ENCODE assay signal across 12 cellular contexts in genomic region chr5:134133995-134134541, GRCh38. TPM values are rescaled to one million over a fixed set of nuclear protein-coding genes. Genes with fewer than 3 reads are reported as not detected.
DNase-seq lines count a peak whose midpoint lies in the region; FAIRE-seq lines count a peak whose summit lies in the region.
"Had no signal": no experiment of that assay in that cellular context is flagged by ENCODE, and none has a peak within 500 bp of the region (broad histone marks: within the 10 kb centered on the region; RNA-seq: fewer than 3 reads in every experiment).

No MANE protein-coding gene starts in this region.

- peaks cover 0 to 2% of the 10 kb centered on the region in 2 donors for H3K4me1 ChIP-seq in small intestine (ENCODE audit: control insufficient read depth in 2 of 2, insufficient read depth in 1 of 2, low read depth in 1 of 2, low read length in 1 of 2)

- H3K27ac Mint-ChIP-seq in activated naive CD8-positive, alpha-beta T cell treated with anti-CD3 and anti-CD28 coated beads for 36 hours, result peak overlapping the region; percentile 31

- peaks cover 92% of the 10 kb centered on the region for H3K4me1 Mint-ChIP-seq in activated naive CD8-positive, alpha-beta T cell treated with anti-CD3 and anti-CD28 coated beads for 36 hours

- no peak overlapping the region for H3K4me3 ChIP-seq in small intestine (ENCODE audit: low read depth in 1 of 2, low read length in 2 of 2)

- peak; percentile 1 for DNase-seq in stimulated activated CD4-positive, alpha-beta T cell treated with anti-CD3 and anti-CD28 coated beads, Interleukin-4, amount 100 ng/mL, for 1 hour
- no peak for DNase-seq in stimulated activated CD4-positive, alpha-beta T cell treated with anti-CD3 and anti-CD28 coated beads, Interleukin-2, amount 100 ng/mL, for 48 hours
- no peak for DNase-seq in activated naive CD8-positive, alpha-beta T cell treated with anti-CD3 and anti-CD28 coated beads for 36 hours
- DNase-seq in midbrain (lab: John Stamatoyannopoulos, UW) (peak; percentile 11), GM19240 (ENCODE audit: insufficient read length, low spot score) (no peak), cortex of kidney (lab: John Stamatoyannopoulos, UW) (no peak), ACHN (no peak), small intestine (no peak)
- DNase-seq: brain microvascular endothelial cell, Kasumi-1, mesenchymal stem cell, NCI-H1930 had no signal

- no peaks in the 10 kb centered on the region for H3K9me3 ChIP-seq in small intestine (ENCODE audit: control insufficient read depth, low read depth)

- H3K36me3 ChIP-seq in small intestine (ENCODE audit: control insufficient read depth in 2 of 2, insufficient read depth in 2 of 2, low read length in 2 of 2), result peaks cover 6 to 11% of the 10 kb centered on the region in 2 donors

- H3K4me3 Mint-ChIP-seq in activated naive CD8-positive, alpha-beta T cell treated with anti-CD3 and anti-CD28 coated beads for 36 hours, result no peak overlapping the region

- no peak for FAIRE-seq in small intestine (lab: Jason Lieb, UNC)

- no peaks in the 10 kb centered on the region for H3K9me3 Mint-ChIP-seq in activated naive CD8-positive, alpha-beta T cell treated with anti-CD3 and anti-CD28 coated beads for 36 hours

- H3K27me3 Mint-ChIP-seq in activated naive CD8-positive, alpha-beta T cell treated with anti-CD3 and anti-CD28 coated beads for 36 hours, result no peaks in the 10 kb centered on the region

- H3K36me3 Mint-ChIP-seq in activated naive CD8-positive, alpha-beta T cell treated with anti-CD3 and anti-CD28 coated beads for 36 hours, result peaks cover 44% of the 10 kb centered on the region

- no peak overlapping the region for H3K27ac ChIP-seq in small intestine (ENCODE audit: low read depth in 1 of 2, low read length in 1 of 2)
- H3K27ac ChIP-seq: brain microvascular endothelial cell had no signal

- in situ Hi-C loops in ACHN (cut with HindIII; ENCODE audit: low pct_ligation_motif_present, low pct_unique_long_range_greater_than_20kb, low sequenced_read_pairs), result no loop called here

- H3K27me3 ChIP-seq in small intestine (ENCODE audit: control insufficient read depth in 2 of 2, insufficient read depth in 2 of 2, low read length in 2 of 2), result no peaks in the 10 kb centered on the region
- H3K27me3 ChIP-seq: brain microvascular endothelial cell had no signal

- 93 to 96% (median 94%) methylated on average over 6 of the region's 6 CpGs for WGBS in small intestine, 3 donors

RNA-seq across cellular contexts. Expression of gene TCF7, which starts 19.6 kb away (rescaled TPM):
- total RNA-seq in activated naive CD8-positive, alpha-beta T cell treated with anti-CD3 and anti-CD28 coated beads for 36 hours, result 10 to 100 TPM; 66.4 to 68.7 TPM
- polyA plus RNA-seq in small intestine, result 10 to 100 TPM; 11.3 to 13.3 (median 11.4) TPM

RNA-seq across cellular contexts. Expression of gene SKP1, which starts 42.7 kb away (rescaled TPM):
- total RNA-seq in activated naive CD8-positive, alpha-beta T cell treated with anti-CD3 and anti-CD28 coated beads for 36 hours, result 100 to 1,000 TPM; 253 to 260 TPM
- polyA plus RNA-seq in small intestine, result 100 to 1,000 TPM; 476 to 538 (median 497) TPM

Comparison
In these comparisons a context has a peak if more than half of its experiments do, and no peak if none do; other contexts are left out.
1. DNase-seq: peak in stimulated activated CD4-positive, alpha-beta T cell treated with anti-CD3 and anti-CD28 coated beads, Interleukin-4, amount 100 ng/mL, for 1 hour (single experiment) and midbrain (single experiment); none in stimulated activated CD4-positive, alpha-beta T cell treated with anti-CD3 and anti-CD28 coated beads, Interleukin-2, amount 100 ng/mL, for 48 hours (0 of 2), activated naive CD8-positive, alpha-beta T cell treated with anti-CD3 and anti-CD28 coated beads for 36 hours (single experiment), GM19240 (single experiment), cortex of kidney (single experiment), ACHN (single experiment) and small intestine (single experiment).